10 cellular contexts compared by ENCODE assay signal in the genomic region with DNA sequence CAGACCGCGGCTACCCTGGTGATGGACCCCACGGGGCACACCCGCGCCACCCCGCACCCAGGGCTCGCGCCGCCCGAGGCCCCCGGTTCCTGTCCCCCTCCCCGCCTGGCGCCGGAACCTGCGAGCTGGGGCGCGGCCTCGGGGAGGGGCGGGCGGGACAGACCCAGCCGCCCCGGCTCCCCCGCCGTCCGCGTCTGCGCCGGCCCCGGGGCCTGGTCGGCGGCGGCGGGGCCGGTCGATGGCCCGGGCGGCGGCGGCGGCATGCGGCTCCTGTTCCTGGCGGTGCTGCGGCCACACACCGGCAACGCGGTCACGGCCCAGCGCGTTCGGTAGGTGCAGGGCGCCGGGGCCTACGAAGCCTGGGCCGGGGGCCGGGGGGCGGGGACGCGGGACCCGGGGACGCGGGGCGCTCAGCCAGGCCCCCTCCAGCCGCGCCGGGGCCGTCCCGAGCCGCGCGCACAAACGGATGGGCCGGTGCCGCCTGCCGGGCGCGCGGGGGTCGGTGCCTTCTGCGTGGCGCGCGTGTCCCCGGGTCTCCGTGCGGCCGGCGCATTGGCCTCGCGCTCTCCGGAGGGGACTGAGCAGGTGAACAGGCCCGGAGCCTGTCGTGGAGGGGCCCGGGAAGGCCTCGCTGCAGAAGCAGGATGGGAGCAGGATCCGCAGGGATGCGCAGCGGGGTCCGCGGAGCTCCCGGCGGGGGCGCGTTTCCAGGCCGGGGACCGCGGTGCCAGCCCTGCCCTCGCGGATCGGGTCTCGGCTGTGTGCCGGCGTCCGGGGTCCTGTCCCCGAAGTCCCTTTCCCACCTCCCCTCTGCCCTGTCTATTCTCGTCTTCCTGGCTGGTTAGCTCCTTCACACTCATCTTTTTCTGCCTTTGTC. TPM values are rescaled to one million over a fixed set of nuclear protein-coding genes. Genes with fewer than 3 reads are reported as not detected.
A peak's percentile ranks its signal among the peaks of the same experiment; 100 is the strongest.
DNase-seq lines count a peak whose midpoint lies in the region; ATAC-seq, FAIRE-seq and TF ChIP-seq lines count a peak whose summit lies in the region.
"Had no signal": no experiment of that assay in that cellular context is flagged by ENCODE, and none has a peak within 500 bp of the region (broad histone marks: within the 10 kb centered on the region; RNA-seq: fewer than 3 reads in every experiment).

Gene GLT1D1, plus strand, starts transcription at position 158 of the 877 bp plus-strand sequence. Its CDS starts 104 bp downstream, at position 262.

- peak within 1 kb of the TSS; percentile 68 for H3K9ac ChIP-seq in HUES64 (ENCODE audit: low read depth, low read length)

- FAIRE-seq in GM12892 (lab: Jason Lieb, UNC), result no peak
- FAIRE-seq: A549 had no signal

- no peak for TF ChIP-seq CTCF in hepatocyte (IDR thresholded peaks at IDR 0.05; ENCODE audit: poor library complexity)

- WGBS in HUES64, result 2% methylated on average over 115 of the region's 115 CpGs
- WGBS in hepatocyte (ENCODE audit: low lambda C conversion rate, missing lambda C conversion rate), result 3% methylated on average over 44 of the region's 115 CpGs

- H3K4me2 ChIP-seq in hepatocyte, result peak within 1 kb of the TSS; percentile 92
- H3K4me2 ChIP-seq: A549 had no signal

- no peak for ATAC-seq in HG03108 (IDR thresholded peaks at IDR 0.05; ENCODE audit: unreplicated experiment)
- ATAC-seq: A549 had no signal

- TF ChIP-seq POLR2A in GM12892 (IDR thresholded peaks at IDR 0.05; ENCODE audit: low read depth, low read length), result no peak

- H3K36me3 ChIP-seq in HUES64 (ENCODE audit: insufficient read depth, low read length), result no peaks in the 10 kb centered on the region
- no peaks in the 10 kb centered on the region for H3K36me3 ChIP-seq in hepatocyte (replicated peaks; ENCODE audit: insufficient read depth, low read depth)

- no peaks in the 10 kb centered on the region for H3K4me1 ChIP-seq in HUES64 (ENCODE audit: insufficient read depth, low read length)
- peaks cover 4% of the 10 kb centered on the region for H3K4me1 ChIP-seq in hepatocyte (ENCODE audit: insufficient read depth)
- H3K4me1 ChIP-seq: A549 had no signal

- H3K9me3 ChIP-seq in HUES64 (ENCODE audit: insufficient read depth, low read depth, low read length) (no peaks in the 10 kb centered on the region), hepatocyte (ENCODE audit: low read depth) (no peaks in the 10 kb centered on the region)
- H3K9me3 ChIP-seq: A549 had no signal

- peak; percentile 29 for DNase-seq in NCI-H1092 treated with DMSO at 0.1 percent for 48 hours (lab: John Stamatoyannopoulos, UW)
- no peak for DNase-seq in NCI-H1092 (lab: John Stamatoyannopoulos, UW)
- peak; percentile 22 for DNase-seq in hepatocyte (ENCODE audit: low spot score)
- DNase-seq in GM12892 (ENCODE audit: insufficient read length), result no peak
- DNase-seq in activated T-cell treated with anti-CD3 and anti-CD28 coated beads for 4 hours, result no peak
- DNase-seq: activated CD4-positive, alpha-beta memory T cell treated with anti-CD3 and anti-CD28 coated beads, Interleukin-2, amount 10 ng/mL, durations not matched to agents 7 days and 5 days had no signal

- H3K4me3 ChIP-seq in HUES64 (ENCODE audit: low read length), result peak within 1 kb of the TSS; percentile 73
- no peak within 1 kb of the TSS for H3K4me3 ChIP-seq in hepatocyte
- H3K4me3 ChIP-seq in skin epidermis, result peak within 1 kb of the TSS in 5 of 7 experiments; percentile 11 to 48 (median 28)
- H3K4me3 ChIP-seq: A549 had no signal

- H3K9me2 ChIP-seq in hepatocyte (replicated peaks; ENCODE audit: insufficient read depth), result no peaks in the 10 kb centered on the region

- no peaks in the 10 kb centered on the region for H4K20me1 ChIP-seq in hepatocyte (ENCODE audit: insufficient read depth, poor library complexity, severe bottlenecking)

- peaks cover 22% of the 10 kb centered on the region for H3K27me3 ChIP-seq in HUES64 (ENCODE audit: insufficient read depth, low read length)
- peaks cover 50% of the 10 kb centered on the region for H3K27me3 ChIP-seq in hepatocyte

- no peaks in the 10 kb centered on the region for H3K79me2 ChIP-seq in hepatocyte

- H3K27ac ChIP-seq in HUES64 (ENCODE audit: low read depth, low read length) (peak within 1 kb of the TSS; percentile 56; the same call in 1 of the 2 replicates), hepatocyte (no peak within 1 kb of the TSS), skin epidermis (peak within 1 kb of the TSS in 7 of 21 experiments; percentile 2 to 80 (median 52))
- H3K27ac ChIP-seq: A549 had no signal

- peak within 1 kb of the TSS; percentile 64 for H2AFZ ChIP-seq in hepatocyte

RNA-seq across cellular contexts. Expression of gene GLT1D1, which starts in this region (rescaled TPM):
- polyA plus RNA-seq in HUES64 (2013, experiment 1 of 2), result 4.3 TPM
- 5.1 TPM for polyA plus RNA-seq in HUES64 (2013, experiment 2 of 2)
- total RNA-seq in hepatocyte, result 0.92 and 1.8 TPM in 2 replicates
- 1.1 and 1.9 TPM in 2 replicates for polyA plus RNA-seq in hepatocyte
- 5.3 TPM for polyA plus RNA-seq in GM12892 (2012; ENCODE audit: missing spikeins)
- total RNA-seq: activated CD4-positive, alpha-beta memory T cell treated with anti-CD3 and anti-CD28 coated beads, Interleukin-2, amount 10 ng/mL, durations not matched to agents 7 days and 5 days had no signal
- polyA plus RNA-seq: A549 had no signal

Comparison
In these comparisons a context has a peak if more than half of its experiments do, and no peak if none do; other contexts are left out.
1. DNase-seq: peak in NCI-H1092 treated with DMSO at 0.1 percent for 48 hours (single experiment) and hepatocyte (single experiment); none in NCI-H1092 (single experiment), GM12892 (single experiment) and activated T-cell treated with anti-CD3 and anti-CD28 coated beads for 4 hours (single experiment).